In genomic region chr2:229910832-229911412, GRCh38 we compare ENCODE assay signal across 8 cellular contexts. TPM values are rescaled to one million over a fixed set of nuclear protein-coding genes. Genes with fewer than 3 reads are reported as not detected.
DNase-seq lines count a peak whose midpoint lies in the region; ATAC-seq and TF ChIP-seq lines count a peak whose summit lies in the region.

No MANE protein-coding gene starts in this region.

- DNase-seq in SKM-1 treated with dmso at 0.1 percent for 144 hours (lab: John Stamatoyannopoulos, UW; ENCODE audit: unreplicated experiment) (peak; percentile 6), SKM-1 (lab: John Stamatoyannopoulos, UW; ENCODE audit: unreplicated experiment) (no peak), NAMALWA (ENCODE audit: low spot score) (peak; percentile 75), nephron progenitor cell (no peak), DMS114 treated with DMSO at 0.1 percent for 48 hours (lab: John Stamatoyannopoulos, UW; ENCODE audit: unreplicated experiment) (no peak), cerebellar nuclear complex (lab: John Stamatoyannopoulos, UW) (no peak)

- peak in 1 of 2 experiments; percentile 34 for TF ChIP-seq CTCF in brain (conservative IDR thresholded peaks at IDR 0.05)
- no peak for TF ChIP-seq CTCF in nephron progenitor cell (IDR thresholded peaks at IDR 0.05)

- H3K27me3 Mint-ChIP-seq in brain (no peaks in the 10 kb centered on the region), nephron progenitor cell (ENCODE audit: low read depth, poor library complexity) (peaks cover 3% of the 10 kb centered on the region)

- ATAC-seq in GM21619 (IDR thresholded peaks at IDR 0.05; ENCODE audit: unreplicated experiment), result peak; percentile 71

- peaks cover 28% of the 10 kb centered on the region for H3K36me3 Mint-ChIP-seq in brain
- H3K36me3 Mint-ChIP-seq in nephron progenitor cell (ENCODE audit: low read depth), result peaks cover 21% of the 10 kb centered on the region

- H3K4me1 Mint-ChIP-seq in brain (peaks cover 53% of the 10 kb centered on the region), nephron progenitor cell (peaks cover 20% of the 10 kb centered on the region)

- peak overlapping the region in 3 of 5 experiments; percentile 25 to 69 (median 60) for H3K27ac Mint-ChIP-seq in brain
- H3K27ac Mint-ChIP-seq in nephron progenitor cell, result peak overlapping the region; percentile 32

- H3K4me3 Mint-ChIP-seq in brain, result peak overlapping the region in 1 of 5 experiments; percentile 13
- H3K4me3 Mint-ChIP-seq in nephron progenitor cell, result no peak overlapping the region

- H3K9me3 Mint-ChIP-seq in brain (no peaks in the 10 kb centered on the region), nephron progenitor cell (no peaks in the 10 kb centered on the region)

RNA-seq across cellular contexts. Expression of gene TRIP12, which starts 10.9 kb away (rescaled TPM):
- polyA plus RNA-seq in brain (ENCODE audit: insufficient read depth, low read depth, low replicate concordance), result 45.8 TPM

RNA-seq across cellular contexts. Expression of gene FBXO36, which starts 11.4 kb away (rescaled TPM):
- polyA plus RNA-seq in brain (ENCODE audit: insufficient read depth, low read depth, low replicate concordance), result 2.5 TPM

Comparison
In these comparisons a context has a peak if more than half of its experiments do, and no peak if none do; other contexts are left out.
1. DNase-seq: peak in SKM-1 treated with dmso at 0.1 percent for 144 hours (single experiment) and NAMALWA (single experiment); none in SKM-1 (single experiment), nephron progenitor cell (single experiment), DMS114 treated with DMSO at 0.1 percent for 48 hours (single experiment) and cerebellar nuclear complex (0 of 2).